Comparison of ENCODE assay signal across 28 cellular contexts in the genomic region with DNA sequence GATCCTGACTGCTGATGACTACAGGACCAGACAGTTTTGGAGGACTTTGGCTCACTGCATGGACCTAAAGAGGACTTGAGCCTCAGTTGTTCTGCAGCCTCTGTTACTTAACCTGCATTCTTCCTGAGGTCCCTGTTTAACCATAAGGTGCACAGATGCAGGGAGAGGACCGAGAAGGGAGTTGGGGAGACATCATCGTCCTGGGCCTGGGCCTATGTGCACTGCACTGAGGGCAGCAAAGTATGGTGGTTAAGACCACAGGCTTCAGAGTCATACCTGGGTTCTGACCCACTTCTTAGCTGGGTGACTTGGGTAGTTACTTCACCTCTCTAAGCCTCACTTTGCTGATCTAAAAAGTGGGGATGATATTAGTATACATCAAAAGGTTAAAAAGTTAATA. TPM values are rescaled to one million over a fixed set of nuclear protein-coding genes. Genes with fewer than 3 reads are reported as not detected.
"Had no signal": no experiment of that assay in that cellular context is flagged by ENCODE, and none has a peak within 500 bp of the region (broad histone marks: within the 10 kb centered on the region; RNA-seq: fewer than 3 reads in every experiment).

No MANE protein-coding gene starts in this region.

- H3K9me3 ChIP-seq: pancreas, testis had no signal

- H3K4me3 ChIP-seq: esophagus muscularis mucosa, gastroesophageal sphincter, heart left ventricle, lower lobe of right lung, pancreas, sigmoid colon, testis, tibial nerve, upper lobe of left lung had no signal

- DNase-seq: central memory CD4-positive, alpha-beta T cell; cortex of kidney; effector CD4-positive, alpha-beta T cell; foreskin keratinocyte; heart left ventricle; hypothalamus; immature natural killer cell; left ventricle myocardium superior; lower lobe of right lung; natural killer cell; occipital lobe; sigmoid colon; stimulated activated CD4-positive, alpha-beta T cell treated with anti-CD3 and anti-CD28 coated beads, Interleukin-2, amount 100 ng/mL, for 24 hours; stimulated activated CD4-positive, alpha-beta T cell treated with anti-CD3 and anti-CD28 coated beads, Interleukin-4, amount 100 ng/mL, for 24 hours; stimulated activated naive CD4-positive, alpha-beta T cell treated with Interleukin-2 at 50 U/mL for 16 hours; substantia nigra; testis; upper lobe of left lung had no signal

- H3K4me3 Mint-ChIP-seq: natural killer cell; stimulated activated effector memory CD8-positive, alpha-beta T cell treated with anti-CD3 and anti-CD28 coated beads, Interleukin-12 subunit alpha, Interleukin-12 subunit beta, amount 100 ng/mL, for 72 hours had no signal

- H3K36me3 Mint-ChIP-seq: stimulated activated effector memory CD8-positive, alpha-beta T cell treated with anti-CD3 and anti-CD28 coated beads, Interleukin-12 subunit alpha, Interleukin-12 subunit beta, amount 100 ng/mL, for 72 hours had no signal

- H3K27me3 ChIP-seq: esophagus muscularis mucosa, foreskin keratinocyte, gastroesophageal sphincter, heart left ventricle, pancreas, sigmoid colon, testis, tibial nerve, upper lobe of left lung had no signal

- H3K27ac ChIP-seq: esophagus muscularis mucosa, foreskin keratinocyte, gastroesophageal sphincter, heart left ventricle, lower lobe of right lung, pancreas, sigmoid colon, testis, tibial nerve, upper lobe of left lung had no signal

- H3K36me3 ChIP-seq: lower lobe of right lung, pancreas, tibial nerve, upper lobe of left lung had no signal

- ATAC-seq: foreskin keratinocyte; gastroesophageal sphincter; heart left ventricle; left ventricle myocardium superior; lower lobe of right lung; natural killer cell; pancreas; stimulated activated effector memory CD8-positive, alpha-beta T cell treated with anti-CD3 and anti-CD28 coated beads, Interleukin-12 subunit alpha, Interleukin-12 subunit beta, amount 100 ng/mL, for 72 hours had no signal

- H3K27ac Mint-ChIP-seq: immature natural killer cell; stimulated activated effector memory CD8-positive, alpha-beta T cell treated with anti-CD3 and anti-CD28 coated beads, Interleukin-12 subunit alpha, Interleukin-12 subunit beta, amount 100 ng/mL, for 72 hours had no signal

- H3K4me1 ChIP-seq: esophagus muscularis mucosa, foreskin keratinocyte, gastroesophageal sphincter, heart left ventricle, lower lobe of right lung, pancreas, sigmoid colon, testis, tibial nerve, upper lobe of left lung had no signal

RNA-seq across cellular contexts. Expression of gene KY, which starts 21.9 kb away (rescaled TPM):
- total RNA-seq: dermis microvascular lymphatic vessel endothelial cell, endothelial cell of umbilical vein, epithelial cell of proximal tubule, foreskin keratinocyte, mesenteric fat pad had no signal
- polyA plus RNA-seq: endothelial cell of umbilical vein, foreskin keratinocyte, immature natural killer cell, keratinocyte had no signal
